Comparison of ENCODE assay signal across 27 cellular contexts in genomic region chr10:131559450-131559911, GRCh38.
"Had no signal": no experiment of that assay in that cellular context is flagged by ENCODE, and none has a peak within 500 bp of the region (broad histone marks: within the 10 kb centered on the region; RNA-seq: fewer than 3 reads in every experiment).

No MANE protein-coding gene starts in this region.

- H3K9me3 ChIP-seq: colonic mucosa, lower lobe of right lung, ovary, prostate gland, uterus had no signal

- H3K27ac ChIP-seq: colonic mucosa, dorsolateral prefrontal cortex, lower lobe of right lung, ovary, prostate gland, tibial nerve, uterus had no signal

- H3K36me3 ChIP-seq: colonic mucosa, lower lobe of right lung, ovary, prostate gland, tibial nerve, uterus had no signal

- DNase-seq: activated CD4-positive, alpha-beta memory T cell treated with anti-CD3 and anti-CD28 coated beads for 36 hours; activated CD4-positive, alpha-beta T cell treated with anti-CD3 and anti-CD28 coated beads, Interleukin-2, amount 10 ng/mL, durations not matched to agents 24 days and 14 days; activated CD4-positive, CD25-positive, alpha-beta regulatory T cell treated with anti-CD3 and anti-CD28 coated beads, Interleukin-2, amount 50 U/mL, for 72 hours; activated naive CD4-positive, alpha-beta T cell; activated T-cell treated with anti-CD3 and anti-CD28 coated beads for 4 hours; activated T-cell treated with anti-CD3 and anti-CD28 coated beads, Interleukin-2, amount 50 U/mL, for 72 hours; anterior cingulate cortex; cerebellar nuclear complex; colonic mucosa; dorsolateral prefrontal cortex; effector memory CD8-positive, alpha-beta T cell; head of caudate nucleus; hippocampal formation; kidney; lower lobe of right lung; mesenchymal stem cell; natural killer cell; ovary; stimulated activated CD4-positive, alpha-beta T cell treated with anti-CD3 and anti-CD28 coated beads, Interleukin-15, amount 100 ng/mL, for 24 hours; stimulated activated CD4-positive, alpha-beta T cell treated with anti-CD3 and anti-CD28 coated beads, Interleukin-2, amount 100 ng/mL, for 24 hours; stimulated activated naive CD4-positive, alpha-beta T cell treated with Interleukin-2 at 50 U/mL for 16 hours; T-helper 2 cell; uterus had no signal

- ATAC-seq: activated naive CD4-positive, alpha-beta T cell treated with anti-CD3 and anti-CD28 coated beads, Interleukin-2, amount 50 U/mL, for 72 hours; activated T-cell treated with anti-CD3 and anti-CD28 coated beads, Interleukin-2, amount 50 U/mL, for 72 hours; effector memory CD8-positive, alpha-beta T cell; lower lobe of right lung; natural killer cell had no signal

- H3K4me1 ChIP-seq: colonic mucosa, lower lobe of right lung, prostate gland, tibial nerve, uterus had no signal

- H3K27me3 ChIP-seq: colonic mucosa, ovary, tibial nerve, uterus had no signal

- H3K4me3 ChIP-seq: colonic mucosa, dorsolateral prefrontal cortex, lower lobe of right lung, ovary, prostate gland, smooth muscle cell, tibial nerve, uterus had no signal
